In the genomic region with DNA sequence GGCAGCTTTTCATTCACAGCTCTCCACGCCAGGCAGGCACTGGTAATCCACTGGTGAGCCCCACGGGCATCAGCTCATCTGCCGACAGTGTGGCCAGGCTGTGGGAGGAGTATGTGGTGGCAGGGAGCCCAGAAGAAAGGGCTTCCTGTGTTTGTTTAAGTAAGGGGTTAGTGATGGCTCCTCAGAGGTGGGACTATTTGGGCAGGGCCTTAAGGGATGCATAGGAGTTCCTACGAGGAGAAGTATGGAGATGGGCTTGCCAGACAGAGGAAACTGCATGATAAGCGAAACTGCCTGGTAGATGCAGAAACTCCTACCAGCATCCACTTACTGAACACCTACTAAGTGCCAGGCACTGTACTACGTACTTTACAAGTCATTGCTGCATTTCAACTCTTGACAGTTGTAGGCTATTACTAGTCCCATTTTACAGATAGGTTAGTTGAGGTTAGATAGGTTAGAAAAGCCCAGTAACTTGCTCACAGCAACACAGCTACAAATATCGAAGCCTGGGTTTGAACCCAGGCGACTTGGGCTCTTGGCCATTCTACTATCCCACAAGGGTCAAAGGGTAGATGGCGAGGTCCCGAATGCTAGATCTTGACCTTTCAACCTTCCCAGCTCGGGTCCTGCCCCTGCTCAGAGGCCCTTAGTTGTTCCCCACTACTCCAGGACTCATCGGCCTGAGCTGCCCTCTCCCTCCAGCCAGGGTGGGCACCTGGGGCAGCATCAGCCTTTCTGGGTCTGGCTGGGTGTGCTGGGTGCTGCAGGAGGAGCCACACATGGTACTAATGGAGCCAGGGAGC, we compare ENCODE assay signal across 1 cellular context.
TF ChIP-seq lines count a peak whose summit lies in the region.

No MANE protein-coding gene starts in this region.

TF ChIP-seq in PFSK-1, 5 proteins besides CTCF, POLR2A, EP300 and RAD21:
- TF ChIP-seq, protein P1, sequence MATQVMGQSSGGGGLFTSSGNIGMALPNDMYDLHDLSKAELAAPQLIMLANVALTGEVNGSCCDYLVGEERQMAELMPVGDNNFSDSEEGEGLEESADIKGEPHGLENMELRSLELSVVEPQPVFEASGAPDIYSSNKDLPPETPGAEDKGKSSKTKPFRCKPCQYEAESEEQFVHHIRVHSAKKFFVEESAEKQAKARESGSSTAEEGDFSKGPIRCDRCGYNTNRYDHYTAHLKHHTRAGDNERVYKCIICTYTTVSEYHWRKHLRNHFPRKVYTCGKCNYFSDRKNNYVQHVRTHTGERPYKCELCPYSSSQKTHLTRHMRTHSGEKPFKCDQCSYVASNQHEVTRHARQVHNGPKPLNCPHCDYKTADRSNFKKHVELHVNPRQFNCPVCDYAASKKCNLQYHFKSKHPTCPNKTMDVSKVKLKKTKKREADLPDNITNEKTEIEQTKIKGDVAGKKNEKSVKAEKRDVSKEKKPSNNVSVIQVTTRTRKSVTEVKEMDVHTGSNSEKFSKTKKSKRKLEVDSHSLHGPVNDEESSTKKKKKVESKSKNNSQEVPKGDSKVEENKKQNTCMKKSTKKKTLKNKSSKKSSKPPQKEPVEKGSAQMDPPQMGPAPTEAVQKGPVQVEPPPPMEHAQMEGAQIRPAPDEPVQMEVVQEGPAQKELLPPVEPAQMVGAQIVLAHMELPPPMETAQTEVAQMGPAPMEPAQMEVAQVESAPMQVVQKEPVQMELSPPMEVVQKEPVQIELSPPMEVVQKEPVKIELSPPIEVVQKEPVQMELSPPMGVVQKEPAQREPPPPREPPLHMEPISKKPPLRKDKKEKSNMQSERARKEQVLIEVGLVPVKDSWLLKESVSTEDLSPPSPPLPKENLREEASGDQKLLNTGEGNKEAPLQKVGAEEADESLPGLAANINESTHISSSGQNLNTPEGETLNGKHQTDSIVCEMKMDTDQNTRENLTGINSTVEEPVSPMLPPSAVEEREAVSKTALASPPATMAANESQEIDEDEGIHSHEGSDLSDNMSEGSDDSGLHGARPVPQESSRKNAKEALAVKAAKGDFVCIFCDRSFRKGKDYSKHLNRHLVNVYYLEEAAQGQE (IDR thresholded peaks at IDR 0.05; ENCODE audit: insufficient read depth in 1 of 2, low read depth in 2 of 2, low read length in 2 of 2), result no peak
- peak; percentile 13 for TF ChIP-seq FOXP2 (optimal IDR thresholded peaks at IDR 0.05; ENCODE audit: borderline replicate concordance, extremely low read depth, extremely low read length, insufficient read depth)
